In genomic region chr7:111041577-111041976, GRCh38 we compare ENCODE assay signal across 19 cellular contexts. TPM values are rescaled to one million over a fixed set of nuclear protein-coding genes. Genes with fewer than 3 reads are reported as not detected.
DNase-seq lines count a peak whose midpoint lies in the region; ATAC-seq and TF ChIP-seq lines count a peak whose summit lies in the region.
"Had no signal": no experiment of that assay in that cellular context is flagged by ENCODE, and none has a peak within 500 bp of the region (broad histone marks: within the 10 kb centered on the region; RNA-seq: fewer than 3 reads in every experiment).

No MANE protein-coding gene starts in this region.

- H3K36me3 Mint-ChIP-seq in T-helper 2 cell treated with Interferon-gamma antibody and Interleukin-4, amounts not matched to agents 5 μg/mL and 100 μg/mL, for 36 hours (ENCODE audit: low read depth) = no peaks in the 10 kb centered on the region
- H3K36me3 Mint-ChIP-seq: CD14-positive monocyte had no signal

- peak overlapping the region; percentile 71 for H2AFZ ChIP-seq in OCI-LY1 (ENCODE audit: low read length)

- no peaks in the 10 kb centered on the region for H3K27me3 ChIP-seq in OCI-LY1 (ENCODE audit: insufficient read depth, low read length)

- H3K4me3 ChIP-seq in OCI-LY1 (ENCODE audit: low read depth, low read length, poor library complexity, severe bottlenecking) = no peak overlapping the region

- H3K9ac ChIP-seq in OCI-LY1 (ENCODE audit: low read length) = no peak overlapping the region

- DNase-seq in T-helper 2 cell treated with Interferon-gamma antibody and Interleukin-4, amounts not matched to agents 5 μg/mL and 100 μg/mL, for 36 hours (ENCODE audit: low spot score) = no peak
- DNase-seq in T-helper 2 cell (no peak), dermis blood vessel endothelial cell (peak; percentile 60), renal cortical epithelial cell (ENCODE audit: low read depth) (peak; percentile 73), posterior vena cava (ENCODE audit: low spot score) (no peak)
- DNase-seq in activated CD8-positive, alpha-beta memory T cell treated with anti-CD3 and anti-CD28 coated beads, Interleukin-2, amount 50 U/mL, for 4 hours = no peak
- DNase-seq: 8988T; activated effector memory CD4-positive, alpha-beta T cell treated with anti-CD3 and anti-CD28 coated beads, Interleukin-2, amount 50 U/mL, for 16 hours; central memory CD4-positive, alpha-beta T cell; Karpas-422; left colon; NCI-H146; NCI-H524 treated with DMSO at 0.1 percent for 48 hours; posterior cingulate gyrus had no signal

- H3K4me2 ChIP-seq in OCI-LY1 (ENCODE audit: low read length) = peak overlapping the region; percentile 33; the same call in 1 of the 2 replicates

- no peaks in the 10 kb centered on the region for H3K27me3 Mint-ChIP-seq in T-helper 2 cell treated with Interferon-gamma antibody and Interleukin-4, amounts not matched to agents 5 μg/mL and 100 μg/mL, for 36 hours (ENCODE audit: low read depth)

- no peak for ATAC-seq in GM18870 (IDR thresholded peaks at IDR 0.05; ENCODE audit: unreplicated experiment)
- ATAC-seq: HCT116, left colon had no signal

- peaks cover 21% of the 10 kb centered on the region for H3K4me1 Mint-ChIP-seq in T-helper 2 cell treated with Interferon-gamma antibody and Interleukin-4, amounts not matched to agents 5 μg/mL and 100 μg/mL, for 36 hours (ENCODE audit: low read depth)
- H3K4me1 Mint-ChIP-seq: CD14-positive monocyte had no signal

- no peaks in the 10 kb centered on the region for H3K9me2 ChIP-seq in OCI-LY1 (ENCODE audit: low read depth, low read length)

- TF ChIP-seq CTCF in OCI-LY1 (IDR thresholded peaks at IDR 0.05; ENCODE audit: low read length) = no peak

- intact Hi-C loops in posterior vena cava (cut with DNase I) = no loop called here

- no peaks in the 10 kb centered on the region for H3F3A ChIP-seq in OCI-LY1 (ENCODE audit: insufficient read depth, low read length)

- peak overlapping the region; percentile 30 for H3K27ac ChIP-seq in OCI-LY1 (ENCODE audit: low read depth, low read length, poor library complexity, severe bottlenecking)

- no peaks in the 10 kb centered on the region for H3K79me2 ChIP-seq in OCI-LY1 (ENCODE audit: insufficient read depth, low read length)

- H3K36me3 ChIP-seq in OCI-LY1 (ENCODE audit: insufficient read depth, low read length) = no peaks in the 10 kb centered on the region

- no peaks in the 10 kb centered on the region for H3K9me3 Mint-ChIP-seq in T-helper 2 cell treated with Interferon-gamma antibody and Interleukin-4, amounts not matched to agents 5 μg/mL and 100 μg/mL, for 36 hours
- H3K9me3 Mint-ChIP-seq: T-helper 1 cell treated with Interleukin-12 subunit alpha and Interleukin-12 subunit beta and Interleukin-4 antibody, amounts not matched to agents 30 μg/mL and 1 μg/mL, for 36 hours had no signal

- H3K27ac Mint-ChIP-seq in T-helper 2 cell treated with Interferon-gamma antibody and Interleukin-4, amounts not matched to agents 5 μg/mL and 100 μg/mL, for 36 hours = peak overlapping the region; percentile 14
- H3K27ac Mint-ChIP-seq: CD14-positive monocyte; T-helper 1 cell treated with Interleukin-12 subunit alpha and Interleukin-12 subunit beta and Interleukin-4 antibody, amounts not matched to agents 30 μg/mL and 1 μg/mL, for 36 hours had no signal

- H3K4me3 Mint-ChIP-seq in T-helper 2 cell treated with Interferon-gamma antibody and Interleukin-4, amounts not matched to agents 5 μg/mL and 100 μg/mL, for 36 hours = peak overlapping the region; percentile 0
- H3K4me3 Mint-ChIP-seq: CD14-positive monocyte; T-helper 1 cell treated with Interleukin-12 subunit alpha and Interleukin-12 subunit beta and Interleukin-4 antibody, amounts not matched to agents 30 μg/mL and 1 μg/mL, for 36 hours had no signal

- peaks cover 16% of the 10 kb centered on the region for H3K4me1 ChIP-seq in OCI-LY1 (ENCODE audit: insufficient read depth, low read length, severe bottlenecking)

- no peaks in the 10 kb centered on the region for H3K9me3 ChIP-seq in OCI-LY1 (ENCODE audit: low read length)

- no peaks in the 10 kb centered on the region for H4K20me1 ChIP-seq in OCI-LY1 (ENCODE audit: insufficient read depth, low read length)

RNA-seq across cellular contexts. Expression of gene LRRN3, which starts 49.4 kb away (rescaled TPM):
- total RNA-seq in dermis blood vessel endothelial cell (0.05 TPM in 1 of 2 replicates, not detected in the other), renal cortical epithelial cell (under 0.01 TPM in 1 of 2 replicates, not detected in the other), posterior vena cava (1 to 10 TPM in 1 of 2 donors, under 1 TPM in 1; 0.05 to 1.3 TPM)

Comparison
In these comparisons a context has a peak if more than half of its experiments do, and no peak if none do; other contexts are left out.
1. DNase-seq: peak in dermis blood vessel endothelial cell (single experiment) and renal cortical epithelial cell (single experiment); none in T-helper 2 cell treated with Interferon-gamma antibody and Interleukin-4, amounts not matched to agents 5 μg/mL and 100 μg/mL, for 36 hours (single experiment), T-helper 2 cell (0 of 5), posterior vena cava (single experiment) and activated CD8-positive, alpha-beta memory T cell treated with anti-CD3 and anti-CD28 coated beads, Interleukin-2, amount 50 U/mL, for 4 hours (single experiment).